ENCODE assay signal across 8 cellular contexts in genomic region chr12:46857486-46857885, GRCh38.
"Had no signal": no experiment of that assay in that cellular context is flagged by ENCODE, and none has a peak within 500 bp of the region (broad histone marks: within the 10 kb centered on the region; RNA-seq: fewer than 3 reads in every experiment).

No MANE protein-coding gene starts in this region.

- DNase-seq: GDM1, GF-D8 had no signal

- ATAC-seq: GM12878 had no signal

- FAIRE-seq: G401.6, GM12878, GM12891, GM12892, GM18507, GM19239 had no signal

- H3K4me3 ChIP-seq: GM12878 had no signal
